2 cellular contexts compared by ENCODE assay signal in the genomic region with DNA sequence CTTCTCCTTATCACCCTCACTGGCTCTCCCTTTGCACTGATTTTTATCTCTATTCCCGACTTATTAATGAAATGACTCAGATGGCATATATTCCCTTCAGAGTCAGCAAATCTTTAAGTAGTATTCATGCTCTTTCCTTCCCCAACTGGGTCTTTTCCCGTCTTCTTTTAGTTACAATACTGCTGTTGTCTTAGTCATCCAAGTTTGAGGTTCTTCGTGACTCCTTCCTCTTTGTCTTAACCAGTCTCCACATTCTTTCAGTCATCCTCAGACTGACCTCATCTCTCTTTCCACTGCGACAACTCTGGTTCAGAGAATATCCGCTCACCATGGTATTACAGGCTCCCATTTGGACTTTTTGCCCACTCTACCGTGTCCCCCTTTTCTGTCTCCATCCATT.
TF ChIP-seq lines count a peak whose summit lies in the region.

No MANE protein-coding gene starts in this region.

TF ChIP-seq in SK-N-SH, 30 proteins besides CTCF, POLR2A, EP300 and RAD21:
- TF ChIP-seq FOSL2 (IDR thresholded peaks at IDR 0.05; ENCODE audit: borderline replicate concordance, low read depth) (peak; percentile 32; the same call in 1 of the 2 replicates), CHD2 (IDR thresholded peaks at IDR 0.05; ENCODE audit: low read length, partially characterized antibody) (no peak), POLR2AphosphoS5 (IDR thresholded peaks at IDR 0.05; ENCODE audit: low read depth, low read length) (no peak)
- TF ChIP-seq, protein P1, sequence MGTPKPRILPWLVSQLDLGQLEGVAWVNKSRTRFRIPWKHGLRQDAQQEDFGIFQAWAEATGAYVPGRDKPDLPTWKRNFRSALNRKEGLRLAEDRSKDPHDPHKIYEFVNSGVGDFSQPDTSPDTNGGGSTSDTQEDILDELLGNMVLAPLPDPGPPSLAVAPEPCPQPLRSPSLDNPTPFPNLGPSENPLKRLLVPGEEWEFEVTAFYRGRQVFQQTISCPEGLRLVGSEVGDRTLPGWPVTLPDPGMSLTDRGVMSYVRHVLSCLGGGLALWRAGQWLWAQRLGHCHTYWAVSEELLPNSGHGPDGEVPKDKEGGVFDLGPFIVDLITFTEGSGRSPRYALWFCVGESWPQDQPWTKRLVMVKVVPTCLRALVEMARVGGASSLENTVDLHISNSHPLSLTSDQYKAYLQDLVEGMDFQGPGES (IDR thresholded peaks at IDR 0.05; ENCODE audit: low read depth, low read length), result no peak
TF ChIP-seq in SK-N-SH: peak in this region for 1.

TF ChIP-seq in SK-N-SH treated with all-trans-retinoic acid at 6 μM for 48 hours, 23 proteins besides CTCF, POLR2A, EP300 and RAD21:
- TF ChIP-seq, protein P2, sequence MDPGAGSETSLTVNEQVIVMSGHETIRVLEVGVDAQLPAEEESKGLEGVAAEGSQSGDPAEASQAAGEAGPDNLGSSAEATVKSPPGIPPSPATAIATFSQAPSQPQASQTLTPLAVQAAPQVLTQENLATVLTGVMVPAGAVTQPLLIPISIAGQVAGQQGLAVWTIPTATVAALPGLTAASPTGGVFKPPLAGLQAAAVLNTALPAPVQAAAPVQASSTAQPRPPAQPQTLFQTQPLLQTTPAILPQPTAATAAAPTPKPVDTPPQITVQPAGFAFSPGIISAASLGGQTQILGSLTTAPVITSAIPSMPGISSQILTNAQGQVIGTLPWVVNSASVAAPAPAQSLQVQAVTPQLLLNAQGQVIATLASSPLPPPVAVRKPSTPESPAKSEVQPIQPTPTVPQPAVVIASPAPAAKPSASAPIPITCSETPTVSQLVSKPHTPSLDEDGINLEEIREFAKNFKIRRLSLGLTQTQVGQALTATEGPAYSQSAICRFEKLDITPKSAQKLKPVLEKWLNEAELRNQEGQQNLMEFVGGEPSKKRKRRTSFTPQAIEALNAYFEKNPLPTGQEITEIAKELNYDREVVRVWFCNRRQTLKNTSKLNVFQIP (CRISPR knock-in tag; IDR thresholded peaks at IDR 0.05; ENCODE audit: borderline replicate concordance, low read depth), result no peak
- TF ChIP-seq, protein P3, sequence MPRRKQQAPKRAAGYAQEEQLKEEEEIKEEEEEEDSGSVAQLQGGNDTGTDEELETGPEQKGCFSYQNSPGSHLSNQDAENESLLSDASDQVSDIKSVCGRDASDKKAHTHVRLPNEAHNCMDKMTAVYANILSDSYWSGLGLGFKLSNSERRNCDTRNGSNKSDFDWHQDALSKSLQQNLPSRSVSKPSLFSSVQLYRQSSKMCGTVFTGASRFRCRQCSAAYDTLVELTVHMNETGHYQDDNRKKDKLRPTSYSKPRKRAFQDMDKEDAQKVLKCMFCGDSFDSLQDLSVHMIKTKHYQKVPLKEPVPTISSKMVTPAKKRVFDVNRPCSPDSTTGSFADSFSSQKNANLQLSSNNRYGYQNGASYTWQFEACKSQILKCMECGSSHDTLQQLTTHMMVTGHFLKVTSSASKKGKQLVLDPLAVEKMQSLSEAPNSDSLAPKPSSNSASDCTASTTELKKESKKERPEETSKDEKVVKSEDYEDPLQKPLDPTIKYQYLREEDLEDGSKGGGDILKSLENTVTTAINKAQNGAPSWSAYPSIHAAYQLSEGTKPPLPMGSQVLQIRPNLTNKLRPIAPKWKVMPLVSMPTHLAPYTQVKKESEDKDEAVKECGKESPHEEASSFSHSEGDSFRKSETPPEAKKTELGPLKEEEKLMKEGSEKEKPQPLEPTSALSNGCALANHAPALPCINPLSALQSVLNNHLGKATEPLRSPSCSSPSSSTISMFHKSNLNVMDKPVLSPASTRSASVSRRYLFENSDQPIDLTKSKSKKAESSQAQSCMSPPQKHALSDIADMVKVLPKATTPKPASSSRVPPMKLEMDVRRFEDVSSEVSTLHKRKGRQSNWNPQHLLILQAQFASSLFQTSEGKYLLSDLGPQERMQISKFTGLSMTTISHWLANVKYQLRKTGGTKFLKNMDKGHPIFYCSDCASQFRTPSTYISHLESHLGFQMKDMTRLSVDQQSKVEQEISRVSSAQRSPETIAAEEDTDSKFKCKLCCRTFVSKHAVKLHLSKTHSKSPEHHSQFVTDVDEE (CRISPR knock-in tag; IDR thresholded peaks at IDR 0.05), result no peak
- TF ChIP-seq, protein P4, sequence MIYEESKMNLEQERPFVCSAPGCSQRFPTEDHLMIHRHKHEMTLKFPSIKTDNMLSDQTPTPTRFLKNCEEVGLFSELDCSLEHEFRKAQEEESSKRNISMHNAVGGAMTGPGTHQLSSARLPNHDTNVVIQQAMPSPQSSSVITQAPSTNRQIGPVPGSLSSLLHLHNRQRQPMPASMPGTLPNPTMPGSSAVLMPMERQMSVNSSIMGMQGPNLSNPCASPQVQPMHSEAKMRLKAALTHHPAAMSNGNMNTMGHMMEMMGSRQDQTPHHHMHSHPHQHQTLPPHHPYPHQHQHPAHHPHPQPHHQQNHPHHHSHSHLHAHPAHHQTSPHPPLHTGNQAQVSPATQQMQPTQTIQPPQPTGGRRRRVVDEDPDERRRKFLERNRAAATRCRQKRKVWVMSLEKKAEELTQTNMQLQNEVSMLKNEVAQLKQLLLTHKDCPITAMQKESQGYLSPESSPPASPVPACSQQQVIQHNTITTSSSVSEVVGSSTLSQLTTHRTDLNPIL (CRISPR knock-in tag; IDR thresholded peaks at IDR 0.05; ENCODE audit: low read depth), result no peak
